8 cellular contexts compared by ENCODE assay signal in genomic region chr2:65436169-65436824, GRCh38. TPM values are rescaled to one million over a fixed set of nuclear protein-coding genes. Genes with fewer than 3 reads are reported as not detected.
DNase-seq lines count a peak whose midpoint lies in the region; ATAC-seq, FAIRE-seq and TF ChIP-seq lines count a peak whose summit lies in the region.

No MANE protein-coding gene starts in this region.

- peaks cover 23% of the 10 kb centered on the region for H3K4me1 ChIP-seq in DOHH2 (ENCODE audit: control insufficient read depth, low read length)

- H3K27ac ChIP-seq in DOHH2 (ENCODE audit: low read depth, low read length): peak overlapping the region; percentile 30

- H3K4me2 ChIP-seq in DOHH2 (ENCODE audit: low read length): peak overlapping the region; percentile 73

- peaks cover 19% of the 10 kb centered on the region for H3K27me3 ChIP-seq in DOHH2 (ENCODE audit: control insufficient read depth, low read length)

- intact Hi-C loops in activated naive CD4-positive, alpha-beta T cell treated with anti-CD3 and anti-CD28 coated beads for 36 hours (cut with micrococcal nuclease): loop anchor here (1.0 to 10.0 kb wide), 5 partner anchors 117 to 1591 kb away; partner anchors contain the start of genes ACTR2 and UGP2

- DNase-seq in activated naive CD4-positive, alpha-beta T cell treated with anti-CD3 and anti-CD28 coated beads for 36 hours: peak; percentile 52
- DNase-seq in foreskin melanocyte (peak; percentile 80), nephron progenitor cell (peak; percentile 65), urothelium cell line (ENCODE audit: low spot score) (peak; percentile 90)

- peaks cover 18% of the 10 kb centered on the region for H3F3A ChIP-seq in DOHH2 (ENCODE audit: control insufficient read depth, insufficient read depth)

- peak overlapping the region; percentile 75 for H3K4me3 ChIP-seq in DOHH2 (ENCODE audit: low read length)

- H3K4me3 Mint-ChIP-seq in activated naive CD4-positive, alpha-beta T cell treated with anti-CD3 and anti-CD28 coated beads for 36 hours: peak overlapping the region; percentile 82
- peak overlapping the region; percentile 95 for H3K4me3 Mint-ChIP-seq in nephron progenitor cell

- H3K36me3 ChIP-seq in DOHH2 (ENCODE audit: control insufficient read depth, low read length): no peaks in the 10 kb centered on the region

- H3K9me3 ChIP-seq in DOHH2 (ENCODE audit: control insufficient read depth, insufficient read depth, low read length): no peaks in the 10 kb centered on the region

- peak; percentile 25 for ATAC-seq in GM21619 (IDR thresholded peaks at IDR 0.05; ENCODE audit: unreplicated experiment)

- no peak for TF ChIP-seq RAD21 in Ishikawa (IDR thresholded peaks at IDR 0.05; ENCODE audit: low read depth)

- TF ChIP-seq EP300 in Ishikawa (IDR thresholded peaks at IDR 0.05; ENCODE audit: borderline replicate concordance): no peak; the same call in 1 of the 2 replicates

- H3K4me1 Mint-ChIP-seq in activated naive CD4-positive, alpha-beta T cell treated with anti-CD3 and anti-CD28 coated beads for 36 hours (ENCODE audit: low read depth): peaks cover 9% of the 10 kb centered on the region
- peaks cover 45% of the 10 kb centered on the region for H3K4me1 Mint-ChIP-seq in nephron progenitor cell

- no peak for FAIRE-seq in urothelium cell line (lab: Jason Lieb, UNC)

- H3K9me2 ChIP-seq in DOHH2 (replicated peaks; ENCODE audit: control insufficient read depth, low read length): no peaks in the 10 kb centered on the region

- H3K27me3 Mint-ChIP-seq in activated naive CD4-positive, alpha-beta T cell treated with anti-CD3 and anti-CD28 coated beads for 36 hours (ENCODE audit: low read depth): peaks cover 37% of the 10 kb centered on the region
- peaks cover 10% of the 10 kb centered on the region for H3K27me3 Mint-ChIP-seq in nephron progenitor cell (ENCODE audit: low read depth, poor library complexity)

- peak overlapping the region; percentile 28 for H3K27ac Mint-ChIP-seq in activated naive CD4-positive, alpha-beta T cell treated with anti-CD3 and anti-CD28 coated beads for 36 hours
- H3K27ac Mint-ChIP-seq in nephron progenitor cell: peak overlapping the region; percentile 99

- no peaks in the 10 kb centered on the region for H3K9me3 Mint-ChIP-seq in activated naive CD4-positive, alpha-beta T cell treated with anti-CD3 and anti-CD28 coated beads for 36 hours
- no peaks in the 10 kb centered on the region for H3K9me3 Mint-ChIP-seq in nephron progenitor cell

- CTCF ChIA-PET in activated naive CD4-positive, alpha-beta T cell treated with anti-CD3 and anti-CD28 coated beads for 36 hours (lab: Charles Lee): interaction anchor here (1.2 to 1.9 kb wide), 2 partner anchors 9 to 54 kb away, joined by 3 to 5 read pairs; no protein-coding TSS in a partner anchor

- H3K36me3 Mint-ChIP-seq in activated naive CD4-positive, alpha-beta T cell treated with anti-CD3 and anti-CD28 coated beads for 36 hours (ENCODE audit: low read depth): no peaks in the 10 kb centered on the region
- no peaks in the 10 kb centered on the region for H3K36me3 Mint-ChIP-seq in nephron progenitor cell (ENCODE audit: low read depth)

- H3K79me2 ChIP-seq in DOHH2 (ENCODE audit: control insufficient read depth, low read length): peaks cover 7% of the 10 kb centered on the region; the same call in 1 of the 2 replicates

- TF ChIP-seq CTCF in DOHH2 (IDR thresholded peaks at IDR 0.05; ENCODE audit: low read depth, low read length, poor library complexity, severe bottlenecking) (no peak), nephron progenitor cell (IDR thresholded peaks at IDR 0.05) (no peak)

- no peaks in the 10 kb centered on the region for H4K20me1 ChIP-seq in DOHH2 (ENCODE audit: control insufficient read depth, insufficient read depth, low read depth, low read length)

TF ChIP-seq in Ishikawa, 13 proteins besides CTCF, POLR2A, EP300 and RAD21 (continues in another document):
- TF ChIP-seq TCF12 (IDR thresholded peaks at IDR 0.05; ENCODE audit: low read depth): peak; percentile 52
- TF ChIP-seq ZBTB7A (IDR thresholded peaks at IDR 0.05; ENCODE audit: low read depth): 0 out of 2 replicates have a peak, but pooled peaks have one; percentile 9
- no peak; the same call in 1 of the 2 replicates for TF ChIP-seq NFIC (IDR thresholded peaks at IDR 0.05)
- TF ChIP-seq EGR1 (IDR thresholded peaks at IDR 0.05): no peak
- no peak for TF ChIP-seq FOXM1 (IDR thresholded peaks at IDR 0.05; ENCODE audit: borderline replicate concordance, low read depth)
- TF ChIP-seq REST (IDR thresholded peaks at IDR 0.05; ENCODE audit: low read depth): no peak
- TF ChIP-seq CREB1 (IDR thresholded peaks at IDR 0.05; ENCODE audit: low read depth): no peak
- TF ChIP-seq CEBPB (IDR thresholded peaks at IDR 0.05): peak; percentile 98
- no peak; the same call in 1 of the 2 replicates for TF ChIP-seq TAF1 (IDR thresholded peaks at IDR 0.05; ENCODE audit: low read depth)
- peak; percentile 49 for TF ChIP-seq TEAD4 (IDR thresholded peaks at IDR 0.05)

TF ChIP-seq in PFSK-1, 5 proteins besides CTCF, POLR2A, EP300 and RAD21:
- TF ChIP-seq SIN3A (IDR thresholded peaks at IDR 0.05; ENCODE audit: borderline replicate concordance, insufficient read depth, low read length): peak; percentile 46; the same call in 1 of the 2 replicates
- TF ChIP-seq POLR2AphosphoS5 (IDR thresholded peaks at IDR 0.05; ENCODE audit: low read depth, low read length): 0 out of 2 replicates have a peak, but pooled peaks have one; percentile 41
- peak in 1 of 2 experiments; percentile 63; a peak in 1 of 4 replicates for TF ChIP-seq REST (IDR thresholded peaks at IDR 0.05; ENCODE audit: insufficient read depth in 1 of 2, low read depth in 2 of 2, low read length in 2 of 2)
- TF ChIP-seq FOXP2 (optimal IDR thresholded peaks at IDR 0.05; ENCODE audit: borderline replicate concordance, extremely low read depth, extremely low read length, insufficient read depth): no peak
- TF ChIP-seq TAF1 (IDR thresholded peaks at IDR 0.05; ENCODE audit: borderline replicate concordance, insufficient read depth, low read length): peak; percentile 19; the same call in 1 of the 2 replicates

RNA-seq across cellular contexts. Expression of gene SPRED2, which starts 3.9 kb away (rescaled TPM):
- polyA plus RNA-seq in PFSK-1 (2012; ENCODE audit: insufficient read length, low read depth): 79.9 TPM
- 10 to 100 TPM in 1 of 2 experiments, 1 to 10 TPM in 1; 8.0 to 11.4 TPM for total RNA-seq in activated naive CD4-positive, alpha-beta T cell treated with anti-CD3 and anti-CD28 coated beads for 36 hours

Comparison
In these comparisons a context has a peak if more than half of its experiments do, and no peak if none do; other contexts are left out.
1. Peak in every context shown above with its lines: DNase-seq, ATAC-seq, H3K4me3 ChIP-seq and H3K27ac ChIP-seq.